11 cellular contexts compared by ENCODE assay signal in the genomic region with DNA sequence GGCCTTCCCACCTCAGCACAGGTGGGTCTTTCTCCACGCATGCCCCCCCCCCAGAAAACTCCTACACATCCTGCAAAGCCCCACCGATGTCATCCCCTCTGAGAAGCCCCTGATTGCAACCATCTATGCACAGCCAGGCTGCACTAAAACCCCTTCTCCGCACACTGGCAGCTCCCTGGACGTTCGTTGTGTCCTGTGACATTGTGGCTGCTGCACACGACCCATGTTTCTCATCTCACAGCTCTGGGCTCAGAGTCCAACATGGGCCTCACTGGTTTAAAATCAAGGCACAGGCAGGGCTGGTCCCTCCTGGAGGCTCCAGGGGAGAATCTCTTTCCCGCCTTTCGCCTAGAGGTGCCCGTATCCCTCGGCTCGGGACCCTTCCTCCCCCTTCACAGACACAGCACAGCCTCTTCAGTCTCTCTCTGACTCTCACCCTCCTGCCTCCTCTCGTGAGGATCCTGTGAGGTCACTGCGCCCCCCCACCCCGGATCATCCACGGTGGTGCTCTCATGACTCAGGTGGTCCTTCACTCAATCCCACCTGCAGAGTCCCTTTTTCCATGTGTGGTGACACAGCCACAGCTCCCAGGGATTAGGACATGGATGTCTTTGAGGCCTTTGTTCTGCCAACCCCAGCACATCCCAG.
A peak's percentile ranks its signal among the peaks of the same experiment; 100 is the strongest.
DNase-seq lines count a peak whose midpoint lies in the region; ATAC-seq and TF ChIP-seq lines count a peak whose summit lies in the region.
"Had no signal": no experiment of that assay in that cellular context is flagged by ENCODE, and none has a peak within 500 bp of the region (broad histone marks: within the 10 kb centered on the region; RNA-seq: fewer than 3 reads in every experiment).

No MANE protein-coding gene starts in this region.

- H3K27ac ChIP-seq in breast epithelium (peak overlapping the region; percentile 75 to 88), left lung (peak overlapping the region; percentile 83)

- no peaks in the 10 kb centered on the region for H3K27me3 ChIP-seq in H7 (ENCODE audit: control insufficient read depth, insufficient read depth, low read length)
- no peaks in the 10 kb centered on the region for H3K27me3 ChIP-seq in breast epithelium
- H3K27me3 ChIP-seq in left lung: no peaks in the 10 kb centered on the region

- no peak for TF ChIP-seq POLR2A in breast epithelium (IDR thresholded peaks at IDR 0.05)

- intact Hi-C loops in breast epithelium (cut with DNase I; ENCODE audit: low total_unique reads) (no loop called here), left lung (cut with DNase I) (no loop called here), sciatic nerve (cut with DNase I) (loop anchor here (5.0 kb wide), 1 partner anchor 65 kb away; no protein-coding TSS in a partner anchor)

- ATAC-seq in left lung: no peak
- ATAC-seq in sciatic nerve: no peak
- ATAC-seq in HG03097 (IDR thresholded peaks at IDR 0.05; ENCODE audit: low FRiP score, unreplicated experiment): no peak
- ATAC-seq: activated CD8-positive, alpha-beta memory T cell treated with anti-CD3 and anti-CD28 coated beads, Interleukin-2, amount 10 ng/mL, durations not matched to agents 7 days and 5 days; activated naive CD8-positive, alpha-beta T cell treated with anti-CD3 and anti-CD28 coated beads, Interleukin-2, amount 50 U/mL, for 24 hours had no signal

- H3K4me3 ChIP-seq in H7 (ENCODE audit: insufficient read depth, low read depth, low read length) (no peak overlapping the region), breast epithelium (peak overlapping the region in 1 of 3 donors; percentile 36), left lung (no peak overlapping the region)

- H3K4me1 ChIP-seq in breast epithelium: peaks cover 19 to 36% of the 10 kb centered on the region in 2 donors
- peaks cover 39 to 90% of the 10 kb centered on the region in 2 donors for H3K4me1 ChIP-seq in left lung

- DNase-seq in H7: peak; percentile 17
- DNase-seq in breast epithelium (ENCODE audit: low spot score in 2 of 2): no peak
- peak; percentile 32 to 47 for DNase-seq in left lung
- DNase-seq in sciatic nerve (ENCODE audit: low spot score): peak; percentile 42
- DNase-seq in effector CD4-positive, alpha-beta T cell: no peak
- DNase-seq in NCI-H1048 (lab: John Stamatoyannopoulos, UW): no peak
- DNase-seq in hippocampal formation (lab: John Stamatoyannopoulos, UW): no peak
- DNase-seq: activated CD8-positive, alpha-beta memory T cell treated with anti-CD3 and anti-CD28 coated beads, Interleukin-2, amount 10 ng/mL, durations not matched to agents 7 days and 5 days; activated naive CD8-positive, alpha-beta T cell treated with anti-CD3 and anti-CD28 coated beads, Interleukin-2, amount 50 U/mL, for 24 hours; naive B cell had no signal

- H3K9me3 ChIP-seq in breast epithelium: no peaks in the 10 kb centered on the region
- H3K9me3 ChIP-seq in left lung: no peaks in the 10 kb centered on the region

- no peak for TF ChIP-seq CTCF in breast epithelium (IDR thresholded peaks at IDR 0.05)
- no peak for TF ChIP-seq CTCF in left lung (IDR thresholded peaks at IDR 0.05)

- H3K36me3 ChIP-seq in H7 (replicated peaks; ENCODE audit: control insufficient read depth, insufficient read depth, low read length): no peaks in the 10 kb centered on the region
- no peaks in the 10 kb centered on the region for H3K36me3 ChIP-seq in breast epithelium
- no peaks in the 10 kb centered on the region for H3K36me3 ChIP-seq in left lung

Comparison
In these comparisons a context has a peak if more than half of its experiments do, and no peak if none do; other contexts are left out.
1. DNase-seq: peak in H7 (single experiment), left lung (2 of 2) and sciatic nerve (single experiment); none in breast epithelium (0 of 2), effector CD4-positive, alpha-beta T cell (single experiment), NCI-H1048 (single experiment) and hippocampal formation (0 of 2).